9 cellular contexts compared by ENCODE assay signal in the genomic region with DNA sequence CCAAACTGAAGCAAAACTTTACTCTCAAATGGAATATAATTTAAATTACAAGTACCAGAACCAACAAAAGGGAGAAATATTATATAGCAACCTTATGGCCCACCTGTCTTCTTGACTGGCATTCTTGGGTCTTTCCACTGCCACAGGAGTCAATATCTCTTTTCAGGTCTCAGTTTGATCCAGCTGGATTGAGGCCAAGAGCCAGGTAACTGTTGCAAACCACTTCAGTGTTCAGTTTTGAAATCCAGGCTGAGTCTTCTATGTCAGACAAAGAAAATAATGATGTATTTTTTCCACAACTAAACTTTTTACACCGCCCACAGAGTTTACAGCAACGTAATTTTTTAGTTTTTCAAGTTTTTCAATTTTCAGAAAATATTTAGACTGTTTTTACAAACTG. TPM values are rescaled to one million over a fixed set of nuclear protein-coding genes. Genes with fewer than 3 reads are reported as not detected.
DNase-seq lines count a peak whose midpoint lies in the region; ATAC-seq, FAIRE-seq and TF ChIP-seq lines count a peak whose summit lies in the region.
"Had no signal": no experiment of that assay in that cellular context is flagged by ENCODE, and none has a peak within 500 bp of the region (broad histone marks: within the 10 kb centered on the region; RNA-seq: fewer than 3 reads in every experiment).

No MANE protein-coding gene starts in this region.

- H3K36me3 ChIP-seq in cardiac muscle cell (no peaks in the 10 kb centered on the region), tibial nerve (peaks cover 0 to 10% (median 0%) of the 10 kb centered on the region in 3 donors)

- peak overlapping the region; percentile 99 for H3K4me3 Mint-ChIP-seq in activated CD4-positive, alpha-beta T cell treated with anti-CD3 and anti-CD28 coated beads, Interleukin-2, amount 10 ng/mL, durations not matched to agents 7 days and 5 days

- H3K4me1 ChIP-seq in cardiac muscle cell (ENCODE audit: low read depth) (peaks cover 28% of the 10 kb centered on the region), tibial nerve (peaks cover 0 to 52% (median 18%) of the 10 kb centered on the region in 4 donors)

- no peaks in the 10 kb centered on the region for H3K9me3 Mint-ChIP-seq in activated CD4-positive, alpha-beta T cell treated with anti-CD3 and anti-CD28 coated beads, Interleukin-2, amount 10 ng/mL, durations not matched to agents 7 days and 5 days

- DNase-seq in cardiac muscle cell (ENCODE audit: low read depth in 1 of 2, low spot score in 1 of 2) (peak in 1 of 2 donors; percentile 10), left ventricle myocardium superior (no peak), left lobe of liver (ENCODE audit: low spot score) (peak; percentile 70), tibial nerve (ENCODE audit: low spot score in 2 of 2) (no peak), NCI-H1436 (lab: John Stamatoyannopoulos, UW) (no peak), dedifferentiated amniotic fluid mesenchymal stem cell (ENCODE audit: extremely low spot score) (no peak), HTR-8/SVneo (ENCODE audit: insufficient read length, low spot score) (no peak)
- DNase-seq in activated CD4-positive, alpha-beta T cell treated with anti-CD3 and anti-CD28 coated beads, Interleukin-2, amount 10 ng/mL, durations not matched to agents 7 days and 5 days, result no peak

- H3K9me3 ChIP-seq in cardiac muscle cell (ENCODE audit: low read depth) (no peaks in the 10 kb centered on the region), tibial nerve (no peaks in the 10 kb centered on the region)

- TF ChIP-seq CTCF in cardiac muscle cell (IDR thresholded peaks at IDR 0.05; ENCODE audit: low read depth, low read length), result no peak
- no peak for TF ChIP-seq CTCF in tibial nerve (IDR thresholded peaks at IDR 0.05)

- H3K4me3 ChIP-seq in cardiac muscle cell (peak overlapping the region; percentile 65), tibial nerve (peak overlapping the region in 3 of 4 donors; percentile 76 to 88 (median 77))

- WGBS in tibial nerve, 2 donors, result 22 to 36% methylated on average over 2 of the region's 2 CpGs

- POLR2A ChIA-PET in activated CD4-positive, alpha-beta T cell treated with anti-CD3 and anti-CD28 coated beads, Interleukin-2, amount 10 ng/mL, durations not matched to agents 7 days and 5 days (lab: Charles Lee), result no interaction called here

- ATAC-seq in left ventricle myocardium superior (no peak), left lobe of liver (no peak)

- no peaks in the 10 kb centered on the region for H3K27me3 ChIP-seq in cardiac muscle cell
- H3K27me3 ChIP-seq in tibial nerve, result no peaks in the 10 kb centered on the region

- H3K27ac Mint-ChIP-seq in activated CD4-positive, alpha-beta T cell treated with anti-CD3 and anti-CD28 coated beads, Interleukin-2, amount 10 ng/mL, durations not matched to agents 7 days and 5 days, result peak overlapping the region; percentile 97

- CTCF ChIA-PET in activated CD4-positive, alpha-beta T cell treated with anti-CD3 and anti-CD28 coated beads, Interleukin-2, amount 10 ng/mL, durations not matched to agents 7 days and 5 days (lab: Charles Lee), result interaction anchor here (1.1 to 1.5 kb wide), 4 partner anchors 10 to 228 kb away, joined by 3 to 4 read pairs (median 3); a partner anchor contains a TSS

- no peak for TF ChIP-seq EP300 in tibial nerve (IDR thresholded peaks at IDR 0.05)

- intact Hi-C loops in left ventricle myocardium superior (cut with micrococcal nuclease), result loop anchor here (5.0 kb wide), 1 partner anchor 36 kb away; no protein-coding TSS in a partner anchor

- FAIRE-seq in HTR-8/SVneo (lab: Jason Lieb, UNC), result no peak

- TF ChIP-seq POLR2A in tibial nerve (IDR thresholded peaks at IDR 0.05), result no peak

- H3K27me3 Mint-ChIP-seq in activated CD4-positive, alpha-beta T cell treated with anti-CD3 and anti-CD28 coated beads, Interleukin-2, amount 10 ng/mL, durations not matched to agents 7 days and 5 days, result peaks cover 10% of the 10 kb centered on the region

- H3K27ac ChIP-seq in cardiac muscle cell (peak overlapping the region; percentile 74), tibial nerve (peak overlapping the region in 3 of 4 donors; percentile 92 to 97 (median 97))

- H3K4me1 Mint-ChIP-seq in activated CD4-positive, alpha-beta T cell treated with anti-CD3 and anti-CD28 coated beads, Interleukin-2, amount 10 ng/mL, durations not matched to agents 7 days and 5 days, result peaks cover 46% of the 10 kb centered on the region

- peaks cover 10% of the 10 kb centered on the region for H3K36me3 Mint-ChIP-seq in activated CD4-positive, alpha-beta T cell treated with anti-CD3 and anti-CD28 coated beads, Interleukin-2, amount 10 ng/mL, durations not matched to agents 7 days and 5 days (ENCODE audit: low read depth)

RNA-seq across cellular contexts. Expression of a gene that starts 0.6 kb away (rescaled TPM):
- total RNA-seq in cardiac muscle cell (6.1 and 15.9 TPM in 2 replicates), left ventricle myocardium superior (5.7 TPM), left lobe of liver (4.7 TPM), tibial nerve (10 to 100 TPM in 1 of 4 donors, 1 to 10 TPM in 3; 6.5 to 14.6 (median 7.2) TPM)
- polyA plus RNA-seq in cardiac muscle cell, result 3.5 and 6.9 TPM in 2 replicates
- total RNA-seq in activated CD4-positive, alpha-beta T cell treated with anti-CD3 and anti-CD28 coated beads, Interleukin-2, amount 10 ng/mL, durations not matched to agents 7 days and 5 days, result 1 to 10 TPM in 1 of 2 experiments, under 1 TPM in 1; 0.85 to 1.1 TPM

RNA-seq across cellular contexts. Expression of a gene that starts 1.9 kb away (rescaled TPM):
- 39.5 and 68.1 TPM in 2 replicates for total RNA-seq in cardiac muscle cell
- 69.0 and 98.2 TPM in 2 replicates for polyA plus RNA-seq in cardiac muscle cell
- 68.0 TPM for total RNA-seq in left ventricle myocardium superior
- total RNA-seq in activated CD4-positive, alpha-beta T cell treated with anti-CD3 and anti-CD28 coated beads, Interleukin-2, amount 10 ng/mL, durations not matched to agents 7 days and 5 days, result 10 to 100 TPM; 52.7 to 56.7 TPM
- total RNA-seq in left lobe of liver, result 14.7 TPM
- total RNA-seq in tibial nerve, result 10 to 100 TPM; 39.4 to 55.9 (median 46.4) TPM

RNA-seq across cellular contexts. Expression of a gene that starts 21.3 kb away (rescaled TPM):
- 12.9 and 13.1 TPM in 2 replicates for total RNA-seq in cardiac muscle cell
- 39.9 and 42.9 TPM in 2 replicates for polyA plus RNA-seq in cardiac muscle cell
- 77.4 TPM for total RNA-seq in left ventricle myocardium superior
- total RNA-seq in activated CD4-positive, alpha-beta T cell treated with anti-CD3 and anti-CD28 coated beads, Interleukin-2, amount 10 ng/mL, durations not matched to agents 7 days and 5 days, result 10 to 100 TPM; 29.3 to 30.7 TPM
- total RNA-seq in left lobe of liver, result 14.3 TPM
- 10 to 100 TPM in 3 of 4 donors, 1 to 10 TPM in 1; 9.8 to 33.6 (median 28.5) TPM for total RNA-seq in tibial nerve

RNA-seq across cellular contexts. Expression of a gene that starts 38.4 kb away (rescaled TPM):
- 66.7 and 109 TPM in 2 replicates for total RNA-seq in cardiac muscle cell
- 61.7 and 74.3 TPM in 2 replicates for polyA plus RNA-seq in cardiac muscle cell
- total RNA-seq in left ventricle myocardium superior, result 12.9 TPM
- total RNA-seq in activated CD4-positive, alpha-beta T cell treated with anti-CD3 and anti-CD28 coated beads, Interleukin-2, amount 10 ng/mL, durations not matched to agents 7 days and 5 days, result 10 to 100 TPM; 55.5 to 57.2 TPM
- total RNA-seq in left lobe of liver, result 18.8 TPM
- 10 to 100 TPM; 81.3 to 98.4 (median 92.5) TPM for total RNA-seq in tibial nerve

RNA-seq across cellular contexts. Expression of a gene that starts 59.5 kb away (rescaled TPM):
- 0.21 and 0.45 TPM in 2 replicates for total RNA-seq in cardiac muscle cell
- polyA plus RNA-seq in cardiac muscle cell, result 1.1 TPM in 1 of 2 replicates, not detected in the other
- total RNA-seq in left ventricle myocardium superior, result 0.30 TPM
- total RNA-seq in activated CD4-positive, alpha-beta T cell treated with anti-CD3 and anti-CD28 coated beads, Interleukin-2, amount 10 ng/mL, durations not matched to agents 7 days and 5 days, result under 1 TPM; 0.52 to 0.60 TPM
- 0.28 TPM for total RNA-seq in left lobe of liver
- total RNA-seq in tibial nerve, result 1 to 10 TPM in 3 of 4 donors, under 1 TPM in 1; 0.44 to 4.1 (median 2.2) TPM
- total RNA-seq: RPMI7951 had no signal
